In the genomic region with DNA sequence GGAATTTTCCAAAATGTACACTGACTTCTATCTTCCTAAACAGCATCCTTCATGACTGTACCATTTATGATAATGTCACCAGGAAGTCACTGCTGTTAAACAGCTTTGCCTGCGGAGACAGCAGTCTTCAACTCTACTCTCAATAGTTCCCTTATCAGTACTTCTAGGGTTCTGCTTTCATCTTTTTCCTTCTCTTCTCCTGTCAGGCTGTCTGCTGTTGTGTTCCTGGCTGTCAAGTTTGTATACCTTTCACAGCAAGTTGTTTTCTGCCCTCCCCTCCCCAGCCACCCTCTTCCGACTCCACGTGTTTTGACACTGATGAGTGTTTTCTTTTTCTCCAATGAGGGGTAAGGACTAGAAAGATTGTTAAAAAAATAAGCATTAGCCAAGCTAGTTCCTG, we compare ENCODE assay signal across 13 cellular contexts. TPM values are rescaled to one million over a fixed set of nuclear protein-coding genes. Genes with fewer than 3 reads are reported as not detected.
A peak's percentile ranks its signal among the peaks of the same experiment; 100 is the strongest.
DNase-seq lines count a peak whose midpoint lies in the region; ATAC-seq and TF ChIP-seq lines count a peak whose summit lies in the region.
"Had no signal": no experiment of that assay in that cellular context is flagged by ENCODE, and none has a peak within 500 bp of the region (broad histone marks: within the 10 kb centered on the region; RNA-seq: fewer than 3 reads in every experiment).

No MANE protein-coding gene starts in this region.

- no peaks in the 10 kb centered on the region for H4K20me1 ChIP-seq in fibroblast of lung (ENCODE audit: control insufficient read depth, extremely low read depth, insufficient read depth, low read length)

- H2AFZ ChIP-seq in fibroblast of lung (ENCODE audit: low read length), result no peak overlapping the region

- H3K27ac ChIP-seq in fibroblast of lung (ENCODE audit: insufficient read depth, low read length) (no peak overlapping the region), tibial nerve (no peak overlapping the region)

- no peak for TF ChIP-seq POLR2A in tibial nerve (IDR thresholded peaks at IDR 0.05)

- peaks cover 29% of the 10 kb centered on the region for H3K79me2 ChIP-seq in fibroblast of lung (ENCODE audit: control insufficient read depth, insufficient read depth, low read length)

- peak overlapping the region; percentile 67 for H3K4me3 Mint-ChIP-seq in stimulated activated naive CD8-positive, alpha-beta T cell treated with anti-CD3 and anti-CD28 coated beads, Interleukin-15, Interleukin-2, amounts not matched to agents 100 ng/mL and 50 ng/mL, for 24 hours
- H3K4me3 Mint-ChIP-seq in T-helper 17 cell, result peak overlapping the region; percentile 60

- no peaks in the 10 kb centered on the region for H3K27me3 Mint-ChIP-seq in stimulated activated naive CD8-positive, alpha-beta T cell treated with anti-CD3 and anti-CD28 coated beads, Interleukin-15, Interleukin-2, amounts not matched to agents 100 ng/mL and 50 ng/mL, for 24 hours
- H3K27me3 Mint-ChIP-seq in T-helper 17 cell, result no peaks in the 10 kb centered on the region

- ATAC-seq in stimulated activated naive CD8-positive, alpha-beta T cell treated with anti-CD3 and anti-CD28 coated beads, Interleukin-15, Interleukin-2, amounts not matched to agents 100 U/mL and 50 U/mL, for 24 hours, result no peak
- ATAC-seq in T-helper 17 cell, result no peak
- no peak for ATAC-seq in HG03135 (IDR thresholded peaks at IDR 0.05; ENCODE audit: unreplicated experiment)

- 63 to 73% methylated on average over 3 of the region's 3 CpGs for whole genome bisulfite sequencing in tibial nerve, 2 donors

- H3K9me3 ChIP-seq in T-helper 17 cell (ENCODE audit: control insufficient read depth, low read length, poor library complexity, severe bottlenecking), result no peaks in the 10 kb centered on the region
- H3K9me3 ChIP-seq in fibroblast of lung (ENCODE audit: control insufficient read depth, insufficient read depth, low read depth, low read length), result no peaks in the 10 kb centered on the region
- no peaks in the 10 kb centered on the region for H3K9me3 ChIP-seq in tibial nerve

- H3K4me3 ChIP-seq in fibroblast of lung (replicated peaks in 1 of 4; ENCODE audit: control extremely low read depth in 1 of 4, insufficient read depth in 1 of 4, low read depth in 3 of 4, low read length in 4 of 4) (peak overlapping the region in 2 of 4 experiments; percentile 30 to 94), tibial nerve (no peak overlapping the region)

- H3K4me2 ChIP-seq in fibroblast of lung (ENCODE audit: extremely low read depth, insufficient read depth, low read length), result peak overlapping the region; percentile 48

- no peaks in the 10 kb centered on the region for H3K27me3 ChIP-seq in fibroblast of lung (ENCODE audit: control insufficient read depth, insufficient read depth, low read length)
- H3K27me3 ChIP-seq in tibial nerve, result no peaks in the 10 kb centered on the region

- peaks cover 8% of the 10 kb centered on the region for H3K4me1 ChIP-seq in fibroblast of lung (ENCODE audit: control insufficient read depth, extremely low read depth, insufficient read depth, low read length)
- H3K4me1 ChIP-seq in tibial nerve, result peaks cover 0 to 41% (median 13%) of the 10 kb centered on the region in 4 donors

- DNase-seq in stimulated activated naive CD8-positive, alpha-beta T cell treated with anti-CD3 and anti-CD28 coated beads, Interleukin-15, Interleukin-2, amounts not matched to agents 100 U/mL and 50 U/mL, for 24 hours, result no peak
- DNase-seq in T-helper 17 cell (no peak), fibroblast of lung (ENCODE audit: low read depth in 2 of 2) (no peak), NCI-H2196 treated with DMSO at 0.1 percent for 48 hours (lab: John Stamatoyannopoulos, UW; ENCODE audit: unreplicated experiment) (no peak), NCI-H1105 (lab: John Stamatoyannopoulos, UW) (no peak), tibial nerve (ENCODE audit: low spot score in 2 of 2) (no peak)
- DNase-seq: activated CD4-positive, CD25-positive, alpha-beta regulatory T cell; COR-L47; H7; hypothalamus; NCI-H774 had no signal

- H3K36me3 Mint-ChIP-seq in stimulated activated naive CD8-positive, alpha-beta T cell treated with anti-CD3 and anti-CD28 coated beads, Interleukin-15, Interleukin-2, amounts not matched to agents 100 ng/mL and 50 ng/mL, for 24 hours (ENCODE audit: low read depth), result peaks cover 58% of the 10 kb centered on the region
- H3K36me3 Mint-ChIP-seq in T-helper 17 cell (ENCODE audit: low read depth), result peaks cover 7% of the 10 kb centered on the region

- peaks cover 48% of the 10 kb centered on the region for H3K4me1 Mint-ChIP-seq in stimulated activated naive CD8-positive, alpha-beta T cell treated with anti-CD3 and anti-CD28 coated beads, Interleukin-15, Interleukin-2, amounts not matched to agents 100 ng/mL and 50 ng/mL, for 24 hours (ENCODE audit: low read depth)
- H3K4me1 Mint-ChIP-seq in T-helper 17 cell, result peaks cover 44% of the 10 kb centered on the region

- TF ChIP-seq EP300 in tibial nerve (IDR thresholded peaks at IDR 0.05), result no peak

- H3K36me3 ChIP-seq in fibroblast of lung (ENCODE audit: control insufficient read depth, insufficient read depth, low read length) (peaks cover 6% of the 10 kb centered on the region), tibial nerve (peaks cover 3 to 39% (median 10%) of the 10 kb centered on the region in 3 donors)

- TF ChIP-seq CTCF in fibroblast of lung (conservative IDR thresholded peaks at IDR 0.05 in 1 of 2, IDR thresholded peaks at IDR 0.05 in 1 of 2; ENCODE audit: low read depth in 1 of 2, low read length in 2 of 2) (no peak), tibial nerve (IDR thresholded peaks at IDR 0.05) (no peak)

- H3K9me3 Mint-ChIP-seq in stimulated activated naive CD8-positive, alpha-beta T cell treated with anti-CD3 and anti-CD28 coated beads, Interleukin-15, Interleukin-2, amounts not matched to agents 100 ng/mL and 50 ng/mL, for 24 hours, result no peaks in the 10 kb centered on the region

- H3K27ac Mint-ChIP-seq in stimulated activated naive CD8-positive, alpha-beta T cell treated with anti-CD3 and anti-CD28 coated beads, Interleukin-15, Interleukin-2, amounts not matched to agents 100 ng/mL and 50 ng/mL, for 24 hours, result peak overlapping the region; percentile 65
- H3K27ac Mint-ChIP-seq in T-helper 17 cell, result peak overlapping the region; percentile 82

- H3K9ac ChIP-seq in fibroblast of lung (ENCODE audit: insufficient read depth, low read length), result no peak overlapping the region

RNA-seq across cellular contexts. Expression of gene UPF3A, which starts 2.2 kb away (rescaled TPM):
- total RNA-seq in T-helper 17 cell (10 to 100 TPM; 33.2 to 52.4 TPM), fibroblast of lung (15.9 and 27.6 TPM in 2 replicates), tibial nerve (10 to 100 TPM; 62.7 to 89.2 (median 80.2) TPM)
- polyA plus RNA-seq in fibroblast of lung, result 40.5 and 41.9 TPM in 2 replicates
- polyA plus RNA-seq in fibroblast of lung (2012), result 43.8 and 44.4 TPM in 2 replicates
- 2.1 and 7.1 TPM in 2 replicates for polyA minus RNA-seq in fibroblast of lung (ENCODE audit: low replicate concordance)

RNA-seq across cellular contexts. Expression of gene CHAMP1, which starts 30.7 kb away (rescaled TPM):
- total RNA-seq in T-helper 17 cell (10 to 100 TPM; 10.2 to 12.1 TPM), fibroblast of lung (10.8 and 14.5 TPM in 2 replicates), tibial nerve (10 to 100 TPM; 19.6 to 42.3 (median 31.4) TPM)
- 35.2 and 52.6 TPM in 2 replicates for polyA plus RNA-seq in fibroblast of lung
- polyA plus RNA-seq in fibroblast of lung (2012), result 24.3 and 34.8 TPM in 2 replicates
- 9.8 and 35.6 TPM in 2 replicates for polyA minus RNA-seq in fibroblast of lung (ENCODE audit: low replicate concordance)

RNA-seq across cellular contexts. Expression of gene CDC16, which starts 48.9 kb away (rescaled TPM):
- total RNA-seq in T-helper 17 cell (10 to 100 TPM; 47.8 to 69.3 TPM), fibroblast of lung (43.4 and 52.2 TPM in 2 replicates), tibial nerve (10 to 100 TPM; 43.9 to 87.0 (median 70.2) TPM)
- polyA plus RNA-seq in fibroblast of lung, result 76.9 and 101 TPM in 2 replicates
- polyA plus RNA-seq in fibroblast of lung (2012), result 61.5 and 65.5 TPM in 2 replicates
- 14.1 and 53.6 TPM in 2 replicates for polyA minus RNA-seq in fibroblast of lung (ENCODE audit: low replicate concordance)
